Comparison of ENCODE assay signal across 8 cellular contexts in genomic region chr21:43275461-43276060, GRCh38.
DNase-seq lines count a peak whose midpoint lies in the region; ATAC-seq, FAIRE-seq and TF ChIP-seq lines count a peak whose summit lies in the region.
"Not testable (repeated sequence)": the region's sequence is repeated elsewhere in the genome, so short reads cannot be mapped to it uniquely, and the experiment has no call there.

No MANE protein-coding gene starts in this region.

- peak; percentile 74 for ATAC-seq in activated CD8-positive, alpha-beta T cell treated with anti-CD3 and anti-CD28 coated beads for 36 hours
- ATAC-seq in Right ventricle myocardium inferior: not testable (repeated sequence)
- peak; percentile 44 to 90 for ATAC-seq in naive thymus-derived CD8-positive, alpha-beta T cell

- FAIRE-seq in kidney (lab: Jason Lieb, UNC): not testable (repeated sequence)

- WGBS in spleen, 5 donors: 27 to 45% (median 39%) methylated on average over 5 to 6 of the region's 6 CpGs

- not testable (repeated sequence) for H3K9me3 ChIP-seq in kidney (ENCODE audit: control insufficient read depth in 1 of 2, low read length in 2 of 2); spleen

- TF ChIP-seq POLR2A in spleen (IDR thresholded peaks at IDR 0.05): not testable (repeated sequence)

- POLR2A ChIA-PET in activated CD8-positive, alpha-beta T cell treated with anti-CD3 and anti-CD28 coated beads for 36 hours (lab: Charles Lee): not testable (repeated sequence)
- POLR2A ChIA-PET in naive thymus-derived CD8-positive, alpha-beta T cell (lab: Charles Lee): interaction anchor here (0.7 kb wide), 1 partner anchor 69 kb away, joined by 3 read pairs; no protein-coding TSS in a partner anchor

- not testable (repeated sequence) for H3K9ac ChIP-seq in kidney (ENCODE audit: low read length in 2 of 2)

- intact Hi-C loops in activated CD8-positive, alpha-beta T cell treated with anti-CD3 and anti-CD28 coated beads for 36 hours (cut with micrococcal nuclease); Right ventricle myocardium inferior (cut with DNase I); kidney (cut with DNase I); spleen (cut with DNase I; ENCODE audit: low total_unique reads): not testable (repeated sequence)

- H3K27ac Mint-ChIP-seq in activated CD8-positive, alpha-beta T cell treated with anti-CD3 and anti-CD28 coated beads for 36 hours: not testable (repeated sequence)
- H3K27ac Mint-ChIP-seq in naive thymus-derived CD8-positive, alpha-beta T cell: peak overlapping the region in 7 of 10 donors; percentile 43 to 92 (median 84)

- CTCF ChIA-PET in activated CD8-positive, alpha-beta T cell treated with anti-CD3 and anti-CD28 coated beads for 36 hours (lab: Charles Lee): not testable (repeated sequence)

- not testable (repeated sequence) for H3K4me1 Mint-ChIP-seq in activated CD8-positive, alpha-beta T cell treated with anti-CD3 and anti-CD28 coated beads for 36 hours (ENCODE audit: low read depth)
- peaks cover 5 to 15% (median 10%) of the 10 kb centered on the region in 4 donors for H3K4me1 Mint-ChIP-seq in naive thymus-derived CD8-positive, alpha-beta T cell

- H3K9me3 Mint-ChIP-seq in activated CD8-positive, alpha-beta T cell treated with anti-CD3 and anti-CD28 coated beads for 36 hours; naive thymus-derived CD8-positive, alpha-beta T cell: not testable (repeated sequence)

- H3K27me3 Mint-ChIP-seq in activated CD8-positive, alpha-beta T cell treated with anti-CD3 and anti-CD28 coated beads for 36 hours: peaks cover 13% of the 10 kb centered on the region
- peaks cover 4 to 42% (median 9%) of the 10 kb centered on the region in 5 donors for H3K27me3 Mint-ChIP-seq in naive thymus-derived CD8-positive, alpha-beta T cell

- not testable (repeated sequence) for TF ChIP-seq CTCF in activated CD8-positive, alpha-beta T cell treated with anti-CD3 and anti-CD28 coated beads for 36 hours (IDR thresholded peaks at IDR 0.05); kidney (IDR thresholded peaks at IDR 0.05; ENCODE audit: borderline replicate concordance, extremely low read depth, insufficient read depth); spleen (IDR thresholded peaks at IDR 0.05 in 8 of 11, conservative IDR thresholded peaks at IDR 0.05 in 3 of 11)

- H3K36me3 ChIP-seq in H7 (replicated peaks; ENCODE audit: control insufficient read depth, insufficient read depth, low read length); kidney (ENCODE audit: control insufficient read depth in 1 of 2, insufficient read depth in 2 of 2, low read length in 2 of 2); spleen: not testable (repeated sequence)

- not testable (repeated sequence) for H3K4me1 ChIP-seq in kidney (ENCODE audit: control insufficient read depth in 1 of 2, insufficient read depth in 1 of 2, low read depth in 1 of 2, low read length in 2 of 2); spleen

- H3K4me3 Mint-ChIP-seq in activated CD8-positive, alpha-beta T cell treated with anti-CD3 and anti-CD28 coated beads for 36 hours: not testable (repeated sequence)
- peak overlapping the region in 3 of 10 donors; percentile 24 to 63 (median 33) for H3K4me3 Mint-ChIP-seq in naive thymus-derived CD8-positive, alpha-beta T cell

- H3K4me3 ChIP-seq in H7 (ENCODE audit: insufficient read depth, low read depth, low read length); kidney (ENCODE audit: low read length in 2 of 2); spleen: not testable (repeated sequence)

- DNase-seq in Ammon's horn (ENCODE audit: low spot score): peak; percentile 20
- peak; percentile 35 for DNase-seq in H7
- DNase-seq in activated CD8-positive, alpha-beta T cell treated with anti-CD3 and anti-CD28 coated beads for 36 hours: peak; percentile 44
- DNase-seq in central memory CD4-positive, alpha-beta T cell: peak; percentile 12
- DNase-seq in Right ventricle myocardium inferior (ENCODE audit: missing footprints): peak; percentile 23
- DNase-seq in kidney: peak; percentile 64
- DNase-seq in naive thymus-derived CD8-positive, alpha-beta T cell: peak in 8 of 10 donors; percentile 21 to 69 (median 52)
- DNase-seq in spleen: peak; percentile 32

- not testable (repeated sequence) for H3K27ac ChIP-seq in kidney (ENCODE audit: low read depth in 2 of 2, low read length in 2 of 2); spleen

- H3K27me3 ChIP-seq in H7 (ENCODE audit: control insufficient read depth, insufficient read depth, low read length): not testable (repeated sequence)
- peaks cover 0 to 82% (median 10%) of the 10 kb centered on the region in 7 donors for H3K27me3 ChIP-seq in spleen (replicated peaks in 1 of 7)

- H3K36me3 Mint-ChIP-seq in activated CD8-positive, alpha-beta T cell treated with anti-CD3 and anti-CD28 coated beads for 36 hours (ENCODE audit: low read depth); naive thymus-derived CD8-positive, alpha-beta T cell: not testable (repeated sequence)

Comparison
In these comparisons a context has a peak if more than half of its experiments do, and no peak if none do; other contexts are left out.
1. DNase-seq: peak in every context shown above with its lines; median percentile 64 in kidney; 52 in naive thymus-derived CD8-positive, alpha-beta T cell; 44 in activated CD8-positive, alpha-beta T cell treated with anti-CD3 and anti-CD28 coated beads for 36 hours; 35 in H7; 32 in spleen; 23 in Right ventricle myocardium inferior; 20 in Ammon's horn; 12 in central memory CD4-positive, alpha-beta T cell.